Comparison of ENCODE assay signal across 1 cellular context in the genomic region with DNA sequence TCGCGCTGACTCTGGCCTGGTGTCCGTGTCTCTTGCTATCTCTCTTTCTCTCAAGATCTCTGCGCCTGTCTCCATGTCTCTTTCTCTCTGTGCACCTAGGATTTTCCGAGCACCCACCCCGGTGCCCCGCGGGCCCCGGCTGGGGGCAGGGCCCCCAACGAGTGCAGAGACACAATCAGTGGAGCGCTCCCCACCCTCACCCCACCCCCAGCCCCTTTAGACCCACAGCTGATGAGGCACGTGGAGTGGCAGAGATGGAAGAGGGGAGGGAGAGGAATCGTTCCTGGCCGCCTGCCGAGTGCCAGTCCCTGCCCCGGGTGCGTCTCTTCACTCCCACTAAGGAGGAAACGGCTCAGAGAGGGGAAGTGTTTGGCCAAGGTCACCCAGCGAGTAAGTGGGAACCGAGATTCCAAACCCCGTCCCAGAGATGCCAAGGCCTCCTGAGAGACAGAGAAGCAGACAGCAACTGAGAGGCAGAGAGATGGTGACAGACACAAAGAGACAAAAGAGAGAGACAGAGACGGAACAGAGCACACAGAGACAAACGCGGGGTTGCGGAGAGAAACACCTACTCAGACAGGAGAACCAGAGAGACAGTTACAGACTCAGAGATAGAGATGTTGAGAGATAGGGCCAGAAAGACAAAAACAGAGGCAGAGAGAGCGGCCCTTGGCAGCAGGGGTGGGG.
TF ChIP-seq lines count a peak whose summit lies in the region.

No MANE protein-coding gene starts in this region.

TF ChIP-seq in HEK293, 187 proteins besides CTCF, POLR2A, EP300 and RAD21 (continued from another document and continues in another):
- TF ChIP-seq, protein P1, sequence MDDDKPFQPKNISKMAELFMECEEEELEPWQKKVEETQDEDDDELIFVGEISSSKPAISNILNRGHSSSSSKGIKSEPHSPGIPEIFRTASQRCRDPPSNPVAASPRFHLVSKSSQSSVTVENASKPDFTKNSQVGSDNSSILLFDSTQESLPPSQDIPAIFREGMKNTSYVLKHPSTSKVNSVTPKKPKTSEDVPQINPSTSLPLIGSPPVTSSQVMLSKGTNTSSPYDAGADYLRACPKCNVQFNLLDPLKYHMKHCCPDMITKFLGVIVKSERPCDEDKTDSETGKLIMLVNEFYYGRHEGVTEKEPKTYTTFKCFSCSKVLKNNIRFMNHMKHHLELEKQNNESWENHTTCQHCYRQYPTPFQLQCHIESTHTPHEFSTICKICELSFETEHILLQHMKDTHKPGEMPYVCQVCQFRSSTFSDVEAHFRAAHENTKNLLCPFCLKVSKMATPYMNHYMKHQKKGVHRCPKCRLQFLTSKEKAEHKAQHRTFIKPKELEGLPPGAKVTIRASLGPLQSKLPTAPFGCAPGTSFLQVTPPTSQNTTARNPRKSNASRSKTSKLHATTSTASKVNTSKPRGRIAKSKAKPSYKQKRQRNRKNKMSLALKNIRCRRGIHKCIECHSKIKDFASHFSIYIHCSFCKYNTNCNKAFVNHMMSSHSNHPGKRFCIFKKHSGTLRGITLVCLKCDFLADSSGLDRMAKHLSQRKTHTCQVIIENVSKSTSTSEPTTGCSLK (tag by site-specific recombination; IDR thresholded peaks at IDR 0.05) = no peak
- TF ChIP-seq ZNF266 (tag by site-specific recombination; IDR thresholded peaks at IDR 0.05; ENCODE audit: low read depth) (no peak), ZNF843 (tag by site-specific recombination; IDR thresholded peaks at IDR 0.05) (peak; percentile 16; the same call in 1 of the 2 replicates), ZFP3 (tag by site-specific recombination; IDR thresholded peaks at IDR 0.05; ENCODE audit: low read depth) (no peak), ZNF37A (tag by site-specific recombination; IDR thresholded peaks at IDR 0.05) (no peak), ZNF521 (tag by site-specific recombination; IDR thresholded peaks at IDR 0.05) (no peak), ZNF2 (tag by site-specific recombination; IDR thresholded peaks at IDR 0.05) (0 out of 2 replicates have a peak, but pooled peaks have one; percentile 45), ZBTB20 (tag by site-specific recombination; IDR thresholded peaks at IDR 0.05) (peak; percentile 48; the same call in 1 of the 2 replicates), ZNF341 (tag by site-specific recombination; IDR thresholded peaks at IDR 0.05; ENCODE audit: low read depth) (peak; percentile 28; the same call in 1 of the 2 replicates), ZNF792 (tag by site-specific recombination; IDR thresholded peaks at IDR 0.05) (0 out of 2 replicates have a peak, but pooled peaks have one; percentile 32), ZNF571 (tag by site-specific recombination; IDR thresholded peaks at IDR 0.05) (no peak), ZNF544 (tag by site-specific recombination; IDR thresholded peaks at IDR 0.05) (no peak), ZBTB17 (tag by site-specific recombination; IDR thresholded peaks at IDR 0.05) (peak; percentile 83), FEZF1 (tag by site-specific recombination; IDR thresholded peaks at IDR 0.05) (no peak), ZEB2 (tag by site-specific recombination; IDR thresholded peaks at IDR 0.05) (0 out of 2 replicates have a peak, but pooled peaks have one; percentile 3), YY1 (tag by site-specific recombination; IDR thresholded peaks at IDR 0.05) (no peak), GLIS2 (tag by site-specific recombination; IDR thresholded peaks at IDR 0.05) (peak; percentile 15), ZNF140 (tag by site-specific recombination; IDR thresholded peaks at IDR 0.05) (no peak), ZNF776 (tag by site-specific recombination; IDR thresholded peaks at IDR 0.05; ENCODE audit: borderline replicate concordance) (no peak), ZNF248 (tag by site-specific recombination; IDR thresholded peaks at IDR 0.05) (no peak), ZSCAN30 (tag by site-specific recombination; IDR thresholded peaks at IDR 0.05) (no peak), ZXDB (tag by site-specific recombination; IDR thresholded peaks at IDR 0.05) (peak; percentile 86), KLF1 (tag by site-specific recombination; IDR thresholded peaks at IDR 0.05) (peak; percentile 18; the same call in 1 of the 2 replicates), ZNF510 (tag by site-specific recombination; IDR thresholded peaks at IDR 0.05; ENCODE audit: insufficient replicate concordance) (no peak), ZNF596 (tag by site-specific recombination; IDR thresholded peaks at IDR 0.05) (0 out of 2 replicates have a peak, but pooled peaks have one; percentile 3), GLI4 (tag by site-specific recombination; IDR thresholded peaks at IDR 0.05) (no peak), EGR2 (tag by site-specific recombination; IDR thresholded peaks at IDR 0.05; ENCODE audit: low read depth) (no peak), ZNF558 (tag by site-specific recombination; IDR thresholded peaks at IDR 0.05) (no peak), ZNF274 (IDR thresholded peaks at IDR 0.05; ENCODE audit: low read length) (no peak), ZNF274 (tag by site-specific recombination; IDR thresholded peaks at IDR 0.05; ENCODE audit: borderline replicate concordance) (no peak), ZSCAN23 (tag by site-specific recombination; IDR thresholded peaks at IDR 0.05) (no peak), ZNF768 (tag by site-specific recombination; IDR thresholded peaks at IDR 0.05) (peak; percentile 99), ZNF473 (tag by site-specific recombination; IDR thresholded peaks at IDR 0.05) (no peak), SP3 (tag by site-specific recombination; IDR thresholded peaks at IDR 0.05) (peak; percentile 36), SP7 (tag by site-specific recombination; IDR thresholded peaks at IDR 0.05) (no peak), ZBTB8A (tag by site-specific recombination; IDR thresholded peaks at IDR 0.05) (no peak; the same call in 1 of the 2 replicates), ZNF366 (tag by site-specific recombination; conservative IDR thresholded peaks at IDR 0.05) (peak; percentile 83), ZNF837 (tag by site-specific recombination; IDR thresholded peaks at IDR 0.05) (no peak), GFI1B (tag by site-specific recombination; IDR thresholded peaks at IDR 0.05) (0 out of 2 replicates have a peak, but pooled peaks have one; percentile 32), ZNF391 (tag by site-specific recombination; IDR thresholded peaks at IDR 0.05; ENCODE audit: borderline replicate concordance, low read depth) (0 out of 2 replicates have a peak, but pooled peaks have one; percentile 66), ZNF530 (tag by site-specific recombination; IDR thresholded peaks at IDR 0.05; ENCODE audit: low read depth) (no peak)
- TF ChIP-seq, protein P2, sequence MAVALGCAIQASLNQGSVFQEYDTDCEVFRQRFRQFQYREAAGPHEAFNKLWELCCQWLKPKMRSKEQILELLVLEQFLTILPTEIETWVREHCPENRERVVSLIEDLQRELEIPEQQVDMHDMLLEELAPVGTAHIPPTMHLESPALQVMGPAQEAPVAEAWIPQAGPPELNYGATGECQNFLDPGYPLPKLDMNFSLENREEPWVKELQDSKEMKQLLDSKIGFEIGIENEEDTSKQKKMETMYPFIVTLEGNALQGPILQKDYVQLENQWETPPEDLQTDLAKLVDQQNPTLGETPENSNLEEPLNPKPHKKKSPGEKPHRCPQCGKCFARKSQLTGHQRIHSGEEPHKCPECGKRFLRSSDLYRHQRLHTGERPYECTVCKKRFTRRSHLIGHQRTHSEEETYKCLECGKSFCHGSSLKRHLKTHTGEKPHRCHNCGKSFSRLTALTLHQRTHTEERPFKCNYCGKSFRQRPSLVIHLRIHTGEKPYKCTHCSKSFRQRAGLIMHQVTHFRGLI (tag by site-specific recombination; IDR thresholded peaks at IDR 0.05) = no peak
- TF ChIP-seq, protein P3, sequence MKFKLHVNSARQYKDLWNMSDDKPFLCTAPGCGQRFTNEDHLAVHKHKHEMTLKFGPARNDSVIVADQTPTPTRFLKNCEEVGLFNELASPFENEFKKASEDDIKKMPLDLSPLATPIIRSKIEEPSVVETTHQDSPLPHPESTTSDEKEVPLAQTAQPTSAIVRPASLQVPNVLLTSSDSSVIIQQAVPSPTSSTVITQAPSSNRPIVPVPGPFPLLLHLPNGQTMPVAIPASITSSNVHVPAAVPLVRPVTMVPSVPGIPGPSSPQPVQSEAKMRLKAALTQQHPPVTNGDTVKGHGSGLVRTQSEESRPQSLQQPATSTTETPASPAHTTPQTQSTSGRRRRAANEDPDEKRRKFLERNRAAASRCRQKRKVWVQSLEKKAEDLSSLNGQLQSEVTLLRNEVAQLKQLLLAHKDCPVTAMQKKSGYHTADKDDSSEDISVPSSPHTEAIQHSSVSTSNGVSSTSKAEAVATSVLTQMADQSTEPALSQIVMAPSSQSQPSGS (tag by site-specific recombination; IDR thresholded peaks at IDR 0.05; ENCODE audit: low read depth) = no peak
- TF ChIP-seq, protein P4, sequence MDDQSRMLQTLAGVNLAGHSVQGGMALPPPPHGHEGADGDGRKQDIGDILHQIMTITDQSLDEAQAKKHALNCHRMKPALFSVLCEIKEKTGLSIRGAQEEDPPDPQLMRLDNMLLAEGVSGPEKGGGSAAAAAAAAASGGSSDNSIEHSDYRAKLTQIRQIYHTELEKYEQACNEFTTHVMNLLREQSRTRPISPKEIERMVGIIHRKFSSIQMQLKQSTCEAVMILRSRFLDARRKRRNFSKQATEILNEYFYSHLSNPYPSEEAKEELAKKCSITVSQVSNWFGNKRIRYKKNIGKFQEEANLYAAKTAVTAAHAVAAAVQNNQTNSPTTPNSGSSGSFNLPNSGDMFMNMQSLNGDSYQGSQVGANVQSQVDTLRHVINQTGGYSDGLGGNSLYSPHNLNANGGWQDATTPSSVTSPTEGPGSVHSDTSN (CRISPR knock-in tag; IDR thresholded peaks at IDR 0.05) = no peak
- TF ChIP-seq, protein P5, sequence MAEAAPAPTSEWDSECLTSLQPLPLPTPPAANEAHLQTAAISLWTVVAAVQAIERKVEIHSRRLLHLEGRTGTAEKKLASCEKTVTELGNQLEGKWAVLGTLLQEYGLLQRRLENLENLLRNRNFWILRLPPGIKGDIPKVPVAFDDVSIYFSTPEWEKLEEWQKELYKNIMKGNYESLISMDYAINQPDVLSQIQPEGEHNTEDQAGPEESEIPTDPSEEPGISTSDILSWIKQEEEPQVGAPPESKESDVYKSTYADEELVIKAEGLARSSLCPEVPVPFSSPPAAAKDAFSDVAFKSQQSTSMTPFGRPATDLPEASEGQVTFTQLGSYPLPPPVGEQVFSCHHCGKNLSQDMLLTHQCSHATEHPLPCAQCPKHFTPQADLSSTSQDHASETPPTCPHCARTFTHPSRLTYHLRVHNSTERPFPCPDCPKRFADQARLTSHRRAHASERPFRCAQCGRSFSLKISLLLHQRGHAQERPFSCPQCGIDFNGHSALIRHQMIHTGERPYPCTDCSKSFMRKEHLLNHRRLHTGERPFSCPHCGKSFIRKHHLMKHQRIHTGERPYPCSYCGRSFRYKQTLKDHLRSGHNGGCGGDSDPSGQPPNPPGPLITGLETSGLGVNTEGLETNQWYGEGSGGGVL (tag by site-specific recombination; IDR thresholded peaks at IDR 0.05) = peak; percentile 76
- TF ChIP-seq, protein P6, sequence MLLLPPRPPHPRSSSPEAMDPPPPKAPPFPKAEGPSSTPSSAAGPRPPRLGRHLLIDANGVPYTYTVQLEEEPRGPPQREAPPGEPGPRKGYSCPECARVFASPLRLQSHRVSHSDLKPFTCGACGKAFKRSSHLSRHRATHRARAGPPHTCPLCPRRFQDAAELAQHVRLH (tag by site-specific recombination; IDR thresholded peaks at IDR 0.05) = peak; percentile 43; the same call in 1 of the 2 replicates
- TF ChIP-seq, protein P7, sequence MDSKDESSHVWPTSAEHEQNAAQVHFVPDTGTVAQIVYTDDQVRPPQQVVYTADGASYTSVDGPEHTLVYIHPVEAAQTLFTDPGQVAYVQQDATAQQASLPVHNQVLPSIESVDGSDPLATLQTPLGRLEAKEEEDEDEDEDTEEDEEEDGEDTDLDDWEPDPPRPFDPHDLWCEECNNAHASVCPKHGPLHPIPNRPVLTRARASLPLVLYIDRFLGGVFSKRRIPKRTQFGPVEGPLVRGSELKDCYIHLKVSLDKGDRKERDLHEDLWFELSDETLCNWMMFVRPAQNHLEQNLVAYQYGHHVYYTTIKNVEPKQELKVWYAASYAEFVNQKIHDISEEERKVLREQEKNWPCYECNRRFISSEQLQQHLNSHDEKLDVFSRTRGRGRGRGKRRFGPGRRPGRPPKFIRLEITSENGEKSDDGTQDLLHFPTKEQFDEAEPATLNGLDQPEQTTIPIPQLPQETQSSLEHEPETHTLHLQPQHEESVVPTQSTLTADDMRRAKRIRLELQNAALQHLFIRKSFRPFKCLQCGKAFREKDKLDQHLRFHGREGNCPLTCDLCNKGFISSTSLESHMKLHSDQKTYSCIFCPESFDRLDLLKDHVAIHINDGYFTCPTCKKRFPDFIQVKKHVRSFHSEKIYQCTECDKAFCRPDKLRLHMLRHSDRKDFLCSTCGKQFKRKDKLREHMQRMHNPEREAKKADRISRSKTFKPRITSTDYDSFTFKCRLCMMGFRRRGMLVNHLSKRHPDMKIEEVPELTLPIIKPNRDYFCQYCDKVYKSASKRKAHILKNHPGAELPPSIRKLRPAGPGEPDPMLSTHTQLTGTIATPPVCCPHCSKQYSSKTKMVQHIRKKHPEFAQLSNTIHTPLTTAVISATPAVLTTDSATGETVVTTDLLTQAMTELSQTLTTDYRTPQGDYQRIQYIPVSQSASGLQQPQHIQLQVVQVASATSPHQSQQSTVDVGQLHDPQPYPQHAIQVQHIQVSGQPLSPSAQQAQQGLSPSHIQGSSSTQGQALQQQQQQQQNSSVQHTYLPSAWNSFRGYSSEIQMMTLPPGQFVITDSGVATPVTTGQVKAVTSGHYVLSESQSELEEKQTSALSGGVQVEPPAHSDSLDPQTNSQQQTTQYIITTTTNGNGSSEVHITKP (tag by site-specific recombination; IDR thresholded peaks at IDR 0.05) = 0 out of 2 replicates have a peak, but pooled peaks have one; percentile 7
- TF ChIP-seq, protein P8, sequence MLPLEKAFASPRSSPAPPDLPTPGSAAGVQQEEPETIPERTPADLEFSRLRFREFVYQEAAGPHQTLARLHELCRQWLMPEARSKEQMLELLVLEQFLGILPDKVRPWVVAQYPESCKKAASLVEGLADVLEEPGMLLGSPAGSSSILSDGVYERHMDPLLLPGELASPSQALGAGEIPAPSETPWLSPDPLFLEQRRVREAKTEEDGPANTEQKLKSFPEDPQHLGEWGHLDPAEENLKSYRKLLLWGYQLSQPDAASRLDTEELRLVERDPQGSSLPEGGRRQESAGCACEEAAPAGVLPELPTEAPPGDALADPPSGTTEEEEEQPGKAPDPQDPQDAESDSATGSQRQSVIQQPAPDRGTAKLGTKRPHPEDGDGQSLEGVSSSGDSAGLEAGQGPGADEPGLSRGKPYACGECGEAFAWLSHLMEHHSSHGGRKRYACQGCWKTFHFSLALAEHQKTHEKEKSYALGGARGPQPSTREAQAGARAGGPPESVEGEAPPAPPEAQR (tag by site-specific recombination; IDR thresholded peaks at IDR 0.05) = no peak
- TF ChIP-seq, protein P9, sequence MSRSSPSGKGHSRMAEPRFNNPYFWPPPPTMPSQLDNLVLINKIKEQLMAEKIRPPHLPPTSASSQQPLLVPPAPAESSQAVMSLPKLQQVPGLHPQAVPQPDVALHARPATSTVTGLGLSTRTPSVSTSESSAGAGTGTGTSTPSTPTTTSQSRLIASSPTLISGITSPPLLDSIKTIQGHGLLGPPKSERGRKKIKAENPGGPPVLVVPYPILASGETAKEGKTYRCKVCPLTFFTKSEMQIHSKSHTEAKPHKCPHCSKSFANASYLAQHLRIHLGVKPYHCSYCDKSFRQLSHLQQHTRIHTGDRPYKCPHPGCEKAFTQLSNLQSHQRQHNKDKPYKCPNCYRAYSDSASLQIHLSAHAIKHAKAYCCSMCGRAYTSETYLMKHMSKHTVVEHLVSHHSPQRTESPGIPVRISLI (tag by site-specific recombination; IDR thresholded peaks at IDR 0.05) = no peak
